13 cellular contexts compared by ENCODE assay signal in the genomic region with DNA sequence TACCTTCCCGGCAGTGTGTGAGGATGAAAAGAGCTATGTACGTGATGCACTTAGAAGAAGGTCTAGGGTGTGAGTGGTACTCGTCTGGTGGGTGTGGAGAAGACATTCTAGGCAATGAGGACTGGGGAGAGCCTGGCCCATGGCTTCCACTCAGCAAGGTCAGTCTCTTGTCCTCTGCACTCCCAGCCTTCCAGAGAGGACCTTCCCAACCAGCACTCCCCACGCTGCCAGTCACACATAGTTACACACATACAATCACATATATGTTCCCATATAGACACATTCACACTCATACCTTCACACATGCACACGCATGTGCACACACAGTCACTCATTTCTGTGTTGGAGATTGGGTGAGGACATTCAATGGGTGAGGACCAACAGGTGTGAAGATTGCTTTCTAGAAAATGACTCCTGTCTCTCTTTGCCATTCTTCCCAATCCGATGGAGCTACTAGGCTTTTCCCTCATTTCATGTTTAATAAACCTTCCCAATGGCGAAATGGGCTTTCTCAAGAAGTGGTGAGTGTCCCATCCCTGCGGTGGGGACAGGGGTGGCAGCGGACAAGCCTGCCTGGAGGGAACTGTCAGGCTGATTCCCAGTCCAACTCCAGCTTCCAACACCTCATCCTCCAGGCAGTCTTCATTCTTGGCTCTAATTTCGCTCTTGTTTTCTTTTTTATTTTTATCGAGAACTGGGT. TPM values are rescaled to one million over a fixed set of nuclear protein-coding genes. Genes with fewer than 3 reads are reported as not detected.
A peak's percentile ranks its signal among the peaks of the same experiment; 100 is the strongest.
DNase-seq lines count a peak whose midpoint lies in the region; ATAC-seq and TF ChIP-seq lines count a peak whose summit lies in the region.
"Had no signal": no experiment of that assay in that cellular context is flagged by ENCODE, and none has a peak within 500 bp of the region (broad histone marks: within the 10 kb centered on the region; RNA-seq: fewer than 3 reads in every experiment).

No MANE protein-coding gene starts in this region.

- no peak overlapping the region for H2AFZ ChIP-seq in Loucy (ENCODE audit: low read length)

- BruUV-seq in Caco-2 (replicated peaks; lab: Mats Ljungman, UMichigan), result no TSS peak

- CTCF ChIA-PET in Caco-2 (lab: Charles Lee), result interaction anchor here (0.9 to 1.3 kb wide), 2 partner anchors 54 to 135 kb away, joined by 5 to 7 read pairs; partner anchors contain the start of gene CDKN1A

- H3K4me1 ChIP-seq in Loucy (ENCODE audit: insufficient read depth, low read length, poor library complexity, severe bottlenecking) (peaks cover 27% of the 10 kb centered on the region), uterus (peaks cover 15 to 19% of the 10 kb centered on the region in 2 donors), Caco-2 (peaks cover 15% of the 10 kb centered on the region)

- H3K9ac ChIP-seq in Loucy (ENCODE audit: low read depth, low read length, poor library complexity, severe bottlenecking), result no peak overlapping the region

- TF ChIP-seq CTCF in Loucy (conservative IDR thresholded peaks at IDR 0.05; ENCODE audit: low read length) (no peak), osteocyte (IDR thresholded peaks at IDR 0.05) (no peak), uterus (IDR thresholded peaks at IDR 0.05) (no peak), Caco-2 (IDR thresholded peaks at IDR 0.05; ENCODE audit: insufficient read depth in 1 of 2, low read depth in 1 of 2, low read length in 1 of 2, severe bottlenecking in 1 of 2, unreplicated experiment in 1 of 2) (no peak), natural killer cell (IDR thresholded peaks at IDR 0.05) (no peak)

- H3K36me3 ChIP-seq in Loucy (ENCODE audit: insufficient read depth, low read length), result no peaks in the 10 kb centered on the region
- no peaks in the 10 kb centered on the region for H3K36me3 ChIP-seq in uterus
- H3K36me3 ChIP-seq in Caco-2 (ENCODE audit: control insufficient read depth, insufficient read depth, low read length), result no peaks in the 10 kb centered on the region

- H4K20me1 ChIP-seq in Loucy (ENCODE audit: insufficient read depth, low read length, poor library complexity, severe bottlenecking), result no peaks in the 10 kb centered on the region

- no peak for ATAC-seq in natural killer cell

- no peaks in the 10 kb centered on the region for H3F3A ChIP-seq in Loucy (ENCODE audit: low read depth)

- H3K27me3 Mint-ChIP-seq in dendritic cell treated with granulocyte-macrophage colony-stimulating factor and Interleukin-4, amounts not matched to agents 40 ng/mL and 50 ng/mL, for 4 days, result peaks cover 4% of the 10 kb centered on the region
- no peaks in the 10 kb centered on the region for H3K27me3 Mint-ChIP-seq in osteocyte (ENCODE audit: unreplicated experiment)
- H3K27me3 Mint-ChIP-seq in Caco-2 (ENCODE audit: insufficient read depth, unreplicated experiment), result no peaks in the 10 kb centered on the region
- H3K27me3 Mint-ChIP-seq in natural killer cell (ENCODE audit: low read depth in 2 of 2), result peaks cover 0 to 2% of the 10 kb centered on the region in 2 donors
- H3K27me3 Mint-ChIP-seq: activated CD4-positive, alpha-beta memory T cell treated with anti-CD3 and anti-CD28 coated beads for 36 hours; CD4-positive, alpha-beta T cell; stimulated activated naive B cell treated with anti-CD40 and anti-IgM and Interleukin-4, amounts not matched to agents 10 μg/mL and 1 μg/mL and 100 μg/mL, for 72 hours had no signal

- H3K79me2 ChIP-seq in Loucy (ENCODE audit: insufficient read depth, low read length), result no peaks in the 10 kb centered on the region

- H3K9me3 Mint-ChIP-seq in dendritic cell treated with granulocyte-macrophage colony-stimulating factor and Interleukin-4, amounts not matched to agents 40 ng/mL and 50 ng/mL, for 4 days, result no peaks in the 10 kb centered on the region
- H3K9me3 Mint-ChIP-seq in osteocyte (ENCODE audit: unreplicated experiment) (no peaks in the 10 kb centered on the region), Caco-2 (ENCODE audit: unreplicated experiment) (no peaks in the 10 kb centered on the region), natural killer cell (no peaks in the 10 kb centered on the region)
- H3K9me3 Mint-ChIP-seq: activated CD4-positive, alpha-beta memory T cell treated with anti-CD3 and anti-CD28 coated beads for 36 hours; activated T-helper 1 cell treated with anti-CD3 and anti-CD28 coated beads, Interleukin-12 subunit alpha, Interleukin-12 subunit beta, Interleukin-2, Interleukin-4 antibody, amounts not matched to agents 30 ng/mL and 10 ng/mL and 1 ng/mL, durations not matched to agents 14 hours and 24 hours and 36 hours; CD4-positive, alpha-beta T cell; stimulated activated naive B cell treated with anti-CD40 and anti-IgM and Interleukin-4, amounts not matched to agents 10 μg/mL and 1 μg/mL and 100 μg/mL, for 72 hours had no signal

- no peaks in the 10 kb centered on the region for H3K36me3 Mint-ChIP-seq in dendritic cell treated with granulocyte-macrophage colony-stimulating factor and Interleukin-4, amounts not matched to agents 40 ng/mL and 50 ng/mL, for 4 days (ENCODE audit: low read depth)
- H3K36me3 Mint-ChIP-seq in osteocyte (ENCODE audit: unreplicated experiment) (no peaks in the 10 kb centered on the region), Caco-2 (ENCODE audit: insufficient read depth, unreplicated experiment) (peaks cover 6% of the 10 kb centered on the region), natural killer cell (no peaks in the 10 kb centered on the region)
- H3K36me3 Mint-ChIP-seq: activated CD4-positive, alpha-beta memory T cell treated with anti-CD3 and anti-CD28 coated beads for 36 hours had no signal

- H3K4me2 ChIP-seq in Loucy (ENCODE audit: low read depth, low read length, poor library complexity, severe bottlenecking), result peak overlapping the region; percentile 57

- no peak for TF ChIP-seq POLR2A in uterus (IDR thresholded peaks at IDR 0.05)

- no peak overlapping the region for H3K4me3 Mint-ChIP-seq in dendritic cell treated with granulocyte-macrophage colony-stimulating factor and Interleukin-4, amounts not matched to agents 40 ng/mL and 50 ng/mL, for 4 days
- peak overlapping the region; percentile 0 for H3K4me3 Mint-ChIP-seq in osteocyte (ENCODE audit: unreplicated experiment)
- H3K4me3 Mint-ChIP-seq in Caco-2 (ENCODE audit: unreplicated experiment), result no peak overlapping the region
- no peak overlapping the region for H3K4me3 Mint-ChIP-seq in natural killer cell
- H3K4me3 Mint-ChIP-seq: activated CD4-positive, alpha-beta memory T cell treated with anti-CD3 and anti-CD28 coated beads for 36 hours; activated T-helper 1 cell treated with anti-CD3 and anti-CD28 coated beads, Interleukin-12 subunit alpha, Interleukin-12 subunit beta, Interleukin-2, Interleukin-4 antibody, amounts not matched to agents 30 ng/mL and 10 ng/mL and 1 ng/mL, durations not matched to agents 14 hours and 24 hours and 36 hours; CD4-positive, alpha-beta T cell; stimulated activated naive B cell treated with anti-CD40 and anti-IgM and Interleukin-4, amounts not matched to agents 10 μg/mL and 1 μg/mL and 100 μg/mL, for 72 hours had no signal

- POLR2A ChIA-PET in Caco-2 (lab: Charles Lee), result interaction anchor here (1.3 kb wide), 1 partner anchor 54 kb away, joined by 4 read pairs; the partner anchor contains the start of gene CDKN1A

- peak overlapping the region; percentile 13 for H3K4me3 ChIP-seq in Loucy (ENCODE audit: low read length, poor library complexity, severe bottlenecking)
- H3K4me3 ChIP-seq in uterus, result no peak overlapping the region
- no peak overlapping the region for H3K4me3 ChIP-seq in Caco-2 (ENCODE audit: low read depth, low read length)

- no peaks in the 10 kb centered on the region for H3K9me2 ChIP-seq in Loucy (replicated peaks; ENCODE audit: low read depth, low read length)

- peak overlapping the region; percentile 67 to 73 for H3K27ac ChIP-seq in uterus

- no peaks in the 10 kb centered on the region for H3K9me3 ChIP-seq in Loucy (ENCODE audit: insufficient read depth, low read depth, low read length)
- H3K9me3 ChIP-seq in uterus, result no peaks in the 10 kb centered on the region
- H3K9me3 ChIP-seq in Caco-2, result no peaks in the 10 kb centered on the region

- H3K4me1 Mint-ChIP-seq in dendritic cell treated with granulocyte-macrophage colony-stimulating factor and Interleukin-4, amounts not matched to agents 40 ng/mL and 50 ng/mL, for 4 days (ENCODE audit: low read depth), result peaks cover 88% of the 10 kb centered on the region
- peaks cover 33% of the 10 kb centered on the region for H3K4me1 Mint-ChIP-seq in osteocyte (ENCODE audit: unreplicated experiment)
- H3K4me1 Mint-ChIP-seq in Caco-2 (ENCODE audit: low read depth, unreplicated experiment), result peaks cover 20% of the 10 kb centered on the region
- peaks cover 0 to 14% of the 10 kb centered on the region in 2 donors for H3K4me1 Mint-ChIP-seq in natural killer cell

- intact Hi-C loops in dendritic cell treated with granulocyte-macrophage colony-stimulating factor and Interleukin-4, amounts not matched to agents 40 ng/mL and 50 ng/mL, for 4 days (cut with micrococcal nuclease), result no loop called here
- intact Hi-C loops in uterus (cut with DNase I; ENCODE audit: low total_unique reads) (loop anchor here (5.0 kb wide), 1 partner anchor 58 kb away; no protein-coding TSS in a partner anchor), Caco-2 (cut with micrococcal nuclease; ENCODE audit: unreplicated experiment) (no loop called here), natural killer cell (cut with micrococcal nuclease) (no loop called here)

- H3K27me3 ChIP-seq in Loucy (ENCODE audit: insufficient read depth, low read length, poor library complexity, severe bottlenecking), result no peaks in the 10 kb centered on the region
- H3K27me3 ChIP-seq in uterus, result no peaks in the 10 kb centered on the region
- H3K27me3 ChIP-seq in Caco-2 (replicated peaks; ENCODE audit: control insufficient read depth, insufficient read depth, low read length), result no peaks in the 10 kb centered on the region

- peak overlapping the region; percentile 0 for H3K27ac Mint-ChIP-seq in dendritic cell treated with granulocyte-macrophage colony-stimulating factor and Interleukin-4, amounts not matched to agents 40 ng/mL and 50 ng/mL, for 4 days
- peak overlapping the region; percentile 68 for H3K27ac Mint-ChIP-seq in osteocyte (ENCODE audit: unreplicated experiment)
- H3K27ac Mint-ChIP-seq in Caco-2 (ENCODE audit: unreplicated experiment), result no peak overlapping the region
- H3K27ac Mint-ChIP-seq in natural killer cell, result no peak overlapping the region
- H3K27ac Mint-ChIP-seq: activated CD4-positive, alpha-beta memory T cell treated with anti-CD3 and anti-CD28 coated beads for 36 hours; activated T-helper 1 cell treated with anti-CD3 and anti-CD28 coated beads, Interleukin-12 subunit alpha, Interleukin-12 subunit beta, Interleukin-2, Interleukin-4 antibody, amounts not matched to agents 30 ng/mL and 10 ng/mL and 1 ng/mL, durations not matched to agents 14 hours and 24 hours and 36 hours; CD4-positive, alpha-beta T cell had no signal

- DNase-seq in osteocyte (ENCODE audit: extremely low spot score, unreplicated experiment), result no peak
- no peak for DNase-seq in uterus
- DNase-seq in Caco-2, result no peak
- DNase-seq in natural killer cell, result no peak
- no peak for DNase-seq in activated T-cell treated with anti-CD3 and anti-CD28 coated beads, Interleukin-2, amount 50 U/mL, for 48 hours
- DNase-seq: CD4-positive, alpha-beta T cell; mesendoderm; NCI-H510A; stimulated activated naive B cell treated with anti-CD40 and anti-IgM and Interleukin-4, amounts not matched to agents 10 μg/mL and 1 μg/mL and 100 μg/mL, for 72 hours had no signal

RNA-seq across cellular contexts. Expression of gene SRSF3, which starts 30.4 kb away (rescaled TPM):
- total RNA-seq in osteocyte (209 and 216 TPM in 2 replicates), uterus (100 to 1,000 TPM in 3 of 4 donors, 10 to 100 TPM in 1; 98.8 to 239 (median 179) TPM), Caco-2 (2022) (422 and 425 TPM in 2 replicates), natural killer cell (100 to 1,000 TPM; 445 to 526 (median 447) TPM)

RNA-seq across cellular contexts. Expression of gene CDKN1A, which starts 53.9 kb away (rescaled TPM):
- total RNA-seq in osteocyte (161 and 201 TPM in 2 replicates), uterus (100 to 1,000 TPM in 1 of 4 donors, 10 to 100 TPM in 2, 1 to 10 TPM in 1; 8.8 to 119 (median 75.8) TPM), Caco-2 (2022) (3.0 and 3.4 TPM in 2 replicates), natural killer cell (10 to 100 TPM; 19.1 to 40.7 (median 25.4) TPM)

Comparison
In these comparisons a context has a peak if more than half of its experiments do, and no peak if none do; other contexts are left out.
1. H3K27ac Mint-ChIP-seq: peak in dendritic cell treated with granulocyte-macrophage colony-stimulating factor and Interleukin-4, amounts not matched to agents 40 ng/mL and 50 ng/mL, for 4 days (single experiment) and osteocyte (single experiment); none in Caco-2 (single experiment) and natural killer cell (0 of 2).